Comparison of ENCODE assay signal across 21 cellular contexts in the genomic region with DNA sequence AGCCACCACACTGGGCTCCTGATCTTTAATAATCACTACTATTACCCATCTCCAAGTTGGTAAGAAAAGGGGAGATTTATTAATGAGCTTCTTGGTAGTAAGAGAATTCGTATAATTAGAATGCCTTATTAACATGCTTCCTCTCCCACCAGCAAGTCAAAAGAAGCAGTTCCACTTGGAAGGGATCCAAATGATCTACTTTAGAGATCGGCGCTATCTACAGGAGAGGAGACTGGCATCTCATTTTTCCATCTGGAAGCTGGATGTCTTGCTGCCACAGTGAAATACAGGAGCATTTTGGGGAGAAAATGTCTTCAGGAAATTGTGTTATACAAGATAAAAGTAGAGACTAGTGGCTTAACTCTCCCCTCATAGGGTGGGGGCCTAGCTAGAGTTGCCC.
"Had no signal": no experiment of that assay in that cellular context is flagged by ENCODE, and none has a peak within 500 bp of the region (broad histone marks: within the 10 kb centered on the region; RNA-seq: fewer than 3 reads in every experiment).

No MANE protein-coding gene starts in this region.

- H3K4me3 ChIP-seq: ascending aorta, body of pancreas, Peyer's patch, SJCRH30 had no signal

- H3K27ac ChIP-seq: ascending aorta, body of pancreas, Peyer's patch, RWPE1, SJCRH30 had no signal

- H3K27me3 ChIP-seq: ascending aorta, body of pancreas, Peyer's patch, SJCRH30 had no signal

- H3K36me3 ChIP-seq: ascending aorta, Peyer's patch, SJCRH30 had no signal

- H3K9me3 ChIP-seq: ascending aorta, body of pancreas, Peyer's patch, SJCRH30 had no signal

- H3K4me1 ChIP-seq: ascending aorta, body of pancreas, Peyer's patch, SJCRH30 had no signal

- DNase-seq: activated CD4-positive, alpha-beta T cell treated with anti-CD3 and anti-CD28 coated beads for 4 hours; activated CD8-positive, alpha-beta memory T cell treated with anti-CD3 and anti-CD28 coated beads, Interleukin-2, amount 50 U/mL, for 4 hours; activated CD8-positive, alpha-beta T cell treated with anti-CD3 and anti-CD28 coated beads for 36 hours; activated naive CD4-positive, alpha-beta T cell; activated T-cell treated with anti-CD3 and anti-CD28 coated beads, Interleukin-2, amount 50 U/mL, for 72 hours; amniotic stem cell; body of pancreas; central memory CD4-positive, alpha-beta T cell; IMR-90; KG1; NCI-H1048; NCI-H146; NCI-H1930; NCI-H345; NCI-H510A; NK-92 treated with Interleukin-12 subunit alpha and Interleukin-12 subunit beta, amount 100 ng/mL, for 24 hours; Peyer's patch; Right ventricle myocardium superior; SJCRH30 had no signal
